ENCODE assay signal across 8 cellular contexts in genomic region chr19:15836595-15837398, GRCh38. TPM values are rescaled to one million over a fixed set of nuclear protein-coding genes. Genes with fewer than 3 reads are reported as not detected.
DNase-seq lines count a peak whose midpoint lies in the region; ATAC-seq and TF ChIP-seq lines count a peak whose summit lies in the region.

No MANE protein-coding gene starts in this region.

- TF ChIP-seq EP300 in upper lobe of left lung (IDR thresholded peaks at IDR 0.05), result peak in 1 of 4 donors; percentile 42

- peak; percentile 93 for ATAC-seq in GM21786 (IDR thresholded peaks at IDR 0.05; ENCODE audit: unreplicated experiment)
- ATAC-seq in upper lobe of left lung (ENCODE audit: low FRiP score in 2 of 2), result peak; percentile 98 to 99

- H3K27ac ChIP-seq in KOPT-K1 (ENCODE audit: low read depth, low read length, poor library complexity, severe bottlenecking) (peak overlapping the region; percentile 99), upper lobe of left lung (peak overlapping the region; percentile 96 to 99 (median 98))

- 2 to 3% methylated on average over 20 to 30 of the region's 49 CpGs for WGBS in upper lobe of left lung, 2 donors

- peak; percentile 46 to 95 (median 86) for TF ChIP-seq POLR2A in upper lobe of left lung (IDR thresholded peaks at IDR 0.05)

- DNase-seq in EL (peak; percentile 96), SHP77 treated with DMSO at 0.1 percent for 48 hours (lab: John Stamatoyannopoulos, UW) (peak; percentile 88), foreskin fibroblast (peak; percentile 86 to 93), pons (ENCODE audit: low spot score) (peak; percentile 99), upper lobe of left lung (peak; percentile 96 to 97)
- DNase-seq in activated effector memory CD4-positive, alpha-beta T cell treated with anti-CD3 and anti-CD28 coated beads, Interleukin-2, amount 50 U/mL, for 16 hours, result peak; percentile 97

- no peak for TF ChIP-seq CTCF in foreskin fibroblast (IDR thresholded peaks at IDR 0.05; ENCODE audit: low read depth, low read length)
- peak in 2 of 6 experiments; percentile 11 to 13 for TF ChIP-seq CTCF in upper lobe of left lung (IDR thresholded peaks at IDR 0.05)

- no peaks in the 10 kb centered on the region for H3K27me3 ChIP-seq in upper lobe of left lung

- H3K9me3 ChIP-seq in KOPT-K1 (ENCODE audit: insufficient read depth, low read length, poor library complexity, severe bottlenecking) (no peaks in the 10 kb centered on the region), upper lobe of left lung (no peaks in the 10 kb centered on the region)

- H3K36me3 ChIP-seq in KOPT-K1 (ENCODE audit: insufficient read depth, low read length) (no peaks in the 10 kb centered on the region), upper lobe of left lung (no peaks in the 10 kb centered on the region)

- H3K4me3 ChIP-seq in foreskin fibroblast (ENCODE audit: low read depth in 1 of 2, low read length in 2 of 2) (peak overlapping the region; percentile 71 to 72), upper lobe of left lung (peak overlapping the region; percentile 51 to 74 (median 60))

- peaks cover 8 to 16% (median 9%) of the 10 kb centered on the region in 4 donors for H3K4me1 ChIP-seq in upper lobe of left lung

RNA-seq across cellular contexts. Expression of gene OR10H1, which starts 21.3 kb away (rescaled TPM):
- not detected for total RNA-seq in upper lobe of left lung

RNA-seq across cellular contexts. Expression of gene OR10H5, which starts 49.3 kb away (rescaled TPM):
- not detected for total RNA-seq in upper lobe of left lung

Comparison
In these comparisons a context has a peak if more than half of its experiments do, and no peak if none do; other contexts are left out.
1. Peak in every context shown above with its lines: DNase-seq, ATAC-seq, H3K4me3 ChIP-seq and H3K27ac ChIP-seq.